Comparison of ENCODE assay signal across 12 cellular contexts in the genomic region with DNA sequence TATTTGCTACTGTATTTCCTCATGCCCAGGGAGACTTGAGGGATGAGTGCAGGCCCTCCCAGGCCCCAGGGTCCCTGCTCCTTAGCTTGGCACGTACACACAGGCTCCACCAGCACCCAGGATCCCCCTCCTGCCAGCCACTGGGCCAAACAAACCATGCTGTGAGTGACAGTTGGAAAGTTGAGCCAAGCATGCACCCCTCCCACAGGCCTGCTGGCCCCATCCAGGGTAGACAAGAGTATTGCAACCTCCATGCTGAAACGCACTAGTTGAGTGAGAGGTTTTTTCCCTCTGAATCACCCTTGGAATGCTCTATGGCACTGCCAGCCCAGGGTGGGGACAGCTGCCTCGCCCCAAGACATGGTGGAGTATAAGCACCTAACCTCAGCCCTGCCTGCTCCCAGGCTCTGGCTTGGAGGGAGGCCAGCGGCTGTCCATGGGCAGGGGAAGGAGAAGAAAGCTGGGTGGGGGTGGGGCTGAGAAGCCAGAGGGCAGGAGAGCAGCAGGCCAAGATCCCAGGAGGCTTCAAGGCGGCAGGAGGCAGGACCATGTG. TPM values are rescaled to one million over a fixed set of nuclear protein-coding genes. Genes with fewer than 3 reads are reported as not detected.
DNase-seq lines count a peak whose midpoint lies in the region; ATAC-seq and TF ChIP-seq lines count a peak whose summit lies in the region.
"Had no signal": no experiment of that assay in that cellular context is flagged by ENCODE, and none has a peak within 500 bp of the region (broad histone marks: within the 10 kb centered on the region; RNA-seq: fewer than 3 reads in every experiment).

No MANE protein-coding gene starts in this region.

- H3K27me3 ChIP-seq in BJ (ENCODE audit: control insufficient read depth, insufficient read depth, low read length) (no peaks in the 10 kb centered on the region), PC-9 (ENCODE audit: insufficient read depth, low read depth) (no peaks in the 10 kb centered on the region), esophagus squamous epithelium (no peaks in the 10 kb centered on the region), osteoblast (ENCODE audit: insufficient read depth, low read length) (no peaks in the 10 kb centered on the region)
- H3K27me3 ChIP-seq: BLaER1, tibial nerve had no signal

- H2AFZ ChIP-seq in PC-9, result no peak overlapping the region
- H2AFZ ChIP-seq in osteoblast (ENCODE audit: low read length), result no peak overlapping the region

- H4K20me1 ChIP-seq in PC-9 (ENCODE audit: insufficient read depth) (no peaks in the 10 kb centered on the region), osteoblast (ENCODE audit: insufficient read depth, low read length) (no peaks in the 10 kb centered on the region)
- H4K20me1 ChIP-seq: BLaER1 had no signal

- DNase-seq in BJ (ENCODE audit: low read depth) (peak; percentile 3), PC-9 (peak; percentile 97), esophagus squamous epithelium (lab: John Stamatoyannopoulos, UW) (no peak), osteoblast (ENCODE audit: insufficient read length, low spot score, missing footprints) (peak; percentile 89), T1000 (lab: John Stamatoyannopoulos, UW) (no peak)
- no peak for DNase-seq in activated naive CD8-positive, alpha-beta T cell treated with anti-CD3 and anti-CD28 coated beads, Interleukin-2, amount 50 U/mL, for 24 hours
- no peak for DNase-seq in activated CD4-positive, CD25-positive, alpha-beta regulatory T cell treated with anti-CD3 and anti-CD28 coated beads, Interleukin-2, amount 50 U/mL, for 72 hours
- DNase-seq: activated naive CD4-positive, alpha-beta T cell; NCI-H187 treated with DMSO at 0.1 percent for 48 hours had no signal

- H3K4me2 ChIP-seq in PC-9 (peak overlapping the region; percentile 53), osteoblast (ENCODE audit: insufficient read depth, low read length) (no peak overlapping the region)
- H3K4me2 ChIP-seq: BLaER1 had no signal

- H3K4me3 ChIP-seq in BJ (ENCODE audit: low read depth, low read length), result no peak overlapping the region
- H3K4me3 ChIP-seq in PC-9, result no peak overlapping the region
- H3K4me3 ChIP-seq in esophagus squamous epithelium, result no peak overlapping the region
- H3K4me3 ChIP-seq in osteoblast (ENCODE audit: insufficient read depth, low read length), result no peak overlapping the region
- H3K4me3 ChIP-seq: BLaER1, tibial nerve had no signal

- H3K27ac Mint-ChIP-seq in activated naive CD8-positive, alpha-beta T cell treated with anti-CD3 and anti-CD28 coated beads, Interleukin-2, amount 50 U/mL, for 24 hours, result no peak overlapping the region

- no TSS peak for BruUV-seq in PC-9 (replicated peaks; lab: Mats Ljungman, UMichigan)

- CTCF ChIA-PET in BJ (lab: Yijun Ruan, JAX), result interaction anchor here (1.7 kb wide), 1 partner anchor 34 kb away, joined by 6 read pairs; no protein-coding TSS in a partner anchor
- CTCF ChIA-PET in PC-9 (lab: Charles Lee), result interaction anchor here (0.6 to 0.8 kb wide), 3 partner anchors 16 to 544 kb away, joined by 3 to 4 read pairs (median 3); no protein-coding TSS in a partner anchor

- POLR2A ChIA-PET in BJ (lab: Charles Lee) (no interaction called here), PC-9 (lab: Charles Lee; ENCODE audit: unreplicated experiment) (interaction anchor here (0.6 to 1.1 kb wide), 6 partner anchors 16 to 823 kb away, joined by 3 to 7 read pairs (median 4); no protein-coding TSS in a partner anchor)

- no peak for ATAC-seq in activated naive CD8-positive, alpha-beta T cell treated with anti-CD3 and anti-CD28 coated beads, Interleukin-2, amount 50 U/mL, for 24 hours
- no peak for ATAC-seq in HG03139 (IDR thresholded peaks at IDR 0.05; ENCODE audit: unreplicated experiment)

- WGBS in esophagus squamous epithelium, 2 donors, result 20 to 33% methylated on average over 2 of the region's 5 CpGs

- H3K27ac ChIP-seq in PC-9 (peak overlapping the region; percentile 86), esophagus squamous epithelium (peak overlapping the region; percentile 80 to 92 (median 82)), osteoblast (ENCODE audit: low read depth, low read length) (peak overlapping the region; percentile 92)
- H3K27ac ChIP-seq: BLaER1, tibial nerve had no signal

- no peaks in the 10 kb centered on the region for H3K9me2 ChIP-seq in PC-9 (ENCODE audit: insufficient read depth)

- TF ChIP-seq POLR2A in esophagus squamous epithelium (IDR thresholded peaks at IDR 0.05), result no peak

- TF ChIP-seq CTCF in BJ (IDR thresholded peaks at IDR 0.05; ENCODE audit: insufficient read depth, low read depth, low read length) (no peak), PC-9 (conservative IDR thresholded peaks at IDR 0.05) (no peak), esophagus squamous epithelium (IDR thresholded peaks at IDR 0.05) (peak in 1 of 6 experiments; percentile 25), osteoblast (IDR thresholded peaks at IDR 0.05; ENCODE audit: extremely low read depth, low read depth, low read length) (no peak)

- H3K9me3 ChIP-seq in PC-9 (ENCODE audit: insufficient read depth, low read depth), result no peaks in the 10 kb centered on the region
- no peaks in the 10 kb centered on the region for H3K9me3 ChIP-seq in esophagus squamous epithelium
- H3K9me3 ChIP-seq in osteoblast (ENCODE audit: low read depth, low read length), result no peaks in the 10 kb centered on the region
- H3K9me3 ChIP-seq: BLaER1, tibial nerve had no signal

- H3K4me1 Mint-ChIP-seq in activated naive CD8-positive, alpha-beta T cell treated with anti-CD3 and anti-CD28 coated beads, Interleukin-2, amount 50 U/mL, for 24 hours, result no peaks in the 10 kb centered on the region

- peaks cover 55% of the 10 kb centered on the region for H3K4me1 ChIP-seq in PC-9 (replicated peaks; ENCODE audit: insufficient read depth)
- peaks cover 22 to 48% (median 29%) of the 10 kb centered on the region in 3 donors for H3K4me1 ChIP-seq in esophagus squamous epithelium
- H3K4me1 ChIP-seq in osteoblast (ENCODE audit: insufficient read depth, low read length), result peaks cover 53% of the 10 kb centered on the region

- peaks cover 20% of the 10 kb centered on the region for H3F3A ChIP-seq in PC-9 (ENCODE audit: insufficient read depth, low read depth)

- no peaks in the 10 kb centered on the region for H3K27me3 Mint-ChIP-seq in activated naive CD8-positive, alpha-beta T cell treated with anti-CD3 and anti-CD28 coated beads, Interleukin-2, amount 50 U/mL, for 24 hours

- H3K9me3 Mint-ChIP-seq in activated naive CD8-positive, alpha-beta T cell treated with anti-CD3 and anti-CD28 coated beads, Interleukin-2, amount 50 U/mL, for 24 hours, result no peaks in the 10 kb centered on the region

- H3K36me3 Mint-ChIP-seq in activated naive CD8-positive, alpha-beta T cell treated with anti-CD3 and anti-CD28 coated beads, Interleukin-2, amount 50 U/mL, for 24 hours (ENCODE audit: low read depth), result no peaks in the 10 kb centered on the region

- H3K36me3 ChIP-seq in BJ (ENCODE audit: control insufficient read depth, insufficient read depth, low read length) (no peaks in the 10 kb centered on the region), PC-9 (ENCODE audit: low read depth) (no peaks in the 10 kb centered on the region), esophagus squamous epithelium (peaks cover 0 to 26% (median 0%) of the 10 kb centered on the region in 3 donors), osteoblast (ENCODE audit: insufficient read depth, low read length) (no peaks in the 10 kb centered on the region)
- H3K36me3 ChIP-seq: BLaER1 had no signal

- no peak overlapping the region for H3K4me3 Mint-ChIP-seq in activated naive CD8-positive, alpha-beta T cell treated with anti-CD3 and anti-CD28 coated beads, Interleukin-2, amount 50 U/mL, for 24 hours

- H3K79me2 ChIP-seq in PC-9 (ENCODE audit: low read depth), result no peaks in the 10 kb centered on the region
- no peaks in the 10 kb centered on the region for H3K79me2 ChIP-seq in osteoblast (ENCODE audit: insufficient read depth, low read length)

- intact Hi-C loops in PC-9 (cut with micrococcal nuclease; ENCODE audit: unreplicated experiment) (loop anchor here (1.0 kb wide), 5 partner anchors 12 to 49 kb away; no protein-coding TSS in a partner anchor), esophagus squamous epithelium (cut with DNase I) (no loop called here)

RNA-seq across cellular contexts. Expression of a gene that starts 49.6 kb away (rescaled TPM):
- polyA plus RNA-seq in BJ (2011; rRNA removed), result 0.39 and 0.64 TPM in 2 replicates
- 0.87 and 1.2 TPM in 2 replicates for polyA minus RNA-seq in BJ (2011; rRNA and poly(A)+ RNA removed)
- total RNA-seq in PC-9 (2021), result 16.9 and 17.3 TPM in 2 replicates
- 10 to 100 TPM; 14.0 to 33.4 (median 21.5) TPM for total RNA-seq in esophagus squamous epithelium
- total RNA-seq in osteoblast, result 1.8 TPM in 2 replicates

Comparison
In these comparisons a context has a peak if more than half of its experiments do, and no peak if none do; other contexts are left out.
1. DNase-seq: peak in BJ (single experiment), PC-9 (2 of 2) and osteoblast (single experiment); none in esophagus squamous epithelium (single experiment), activated naive CD8-positive, alpha-beta T cell treated with anti-CD3 and anti-CD28 coated beads, Interleukin-2, amount 50 U/mL, for 24 hours (single experiment), T1000 (single experiment) and activated CD4-positive, CD25-positive, alpha-beta regulatory T cell treated with anti-CD3 and anti-CD28 coated beads, Interleukin-2, amount 50 U/mL, for 72 hours (single experiment).
2. Peak in every context shown above with its lines, with median percentiles within 50 percentile points of each other: H3K27ac ChIP-seq.